18 cellular contexts compared by ENCODE assay signal in the genomic region with DNA sequence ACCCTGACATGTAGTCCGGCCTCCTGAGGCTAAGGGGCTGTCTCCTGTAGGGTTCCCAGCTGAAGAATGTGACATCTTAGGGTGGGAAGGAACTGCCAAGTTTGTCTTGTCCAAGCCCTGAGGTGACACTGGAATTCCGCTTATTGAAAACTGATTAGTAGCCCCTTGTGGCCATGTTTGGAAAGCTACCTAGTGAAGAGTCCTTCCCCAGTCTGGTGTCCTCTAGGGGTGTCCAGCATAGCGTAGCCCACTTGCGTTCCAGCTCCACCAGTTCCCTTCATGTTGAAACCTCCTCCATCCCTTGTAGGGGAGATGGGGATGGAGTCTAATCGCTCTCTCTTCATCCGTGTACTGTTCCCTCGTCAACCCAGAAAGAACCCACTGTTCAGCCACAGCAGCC.
DNase-seq lines count a peak whose midpoint lies in the region; ATAC-seq, FAIRE-seq and TF ChIP-seq lines count a peak whose summit lies in the region.
"Had no signal": no experiment of that assay in that cellular context is flagged by ENCODE, and none has a peak within 500 bp of the region (broad histone marks: within the 10 kb centered on the region; RNA-seq: fewer than 3 reads in every experiment).

No MANE protein-coding gene starts in this region.

- intact Hi-C loops in HCT116 (cut with micrococcal nuclease): no loop called here

- peak; percentile 79 for FAIRE-seq in bronchial epithelial cell (lab: Jason Lieb, UNC)
- FAIRE-seq: GM12878, GM18507 had no signal

- H3K9me3 ChIP-seq in HCT116 (ENCODE audit: control insufficient read depth in 1 of 2, insufficient read depth in 1 of 2, low read depth in 1 of 2, low read length in 2 of 2): no peaks in the 10 kb centered on the region
- H3K9me3 ChIP-seq: HAP-1 had no signal

- H3K4me1 ChIP-seq in HCT116 (ENCODE audit: control insufficient read depth in 1 of 2, insufficient read depth in 2 of 2, low read length in 2 of 2): no peaks in the 10 kb centered on the region
- H3K4me1 ChIP-seq: HAP-1 had no signal

- no peaks in the 10 kb centered on the region for H3K79me2 ChIP-seq in HCT116 (ENCODE audit: insufficient read depth, low read length)

- H3K4me2 ChIP-seq in HCT116 (ENCODE audit: low read length): no peak overlapping the region
- H3K4me2 ChIP-seq: KMS-11 had no signal

- RAD21 ChIA-PET in HCT116 (lab: Charles Lee; ENCODE audit: low non-redundant PET in 1 of 2, low total read pairs in 2 of 2, uncharacterized antibody in 2 of 2, unreplicated experiment in 2 of 2): no interaction called here

- DNase-seq in 8988T: peak; percentile 35
- no peak for DNase-seq in HCT116 (ENCODE audit: low read depth, low spot score)
- DNase-seq in bronchial epithelial cell (ENCODE audit: low read depth): no peak
- DNase-seq in retinal pigment epithelial cell (ENCODE audit: low read depth): no peak
- DNase-seq in T-cell: no peak
- DNase-seq: ACHN; C1 segment of cervical spinal cord; CD4-positive, alpha-beta T cell; DMS79; GM23248 had no signal

- H3K4me1 Mint-ChIP-seq in T-cell: no peaks in the 10 kb centered on the region
- H3K4me1 Mint-ChIP-seq: B cell had no signal

- H3K27me3 Mint-ChIP-seq in T-cell: peaks cover 6 to 8% of the 10 kb centered on the region in 2 donors
- H3K27me3 Mint-ChIP-seq: B cell had no signal

- POLR2A ChIA-PET in HCT116 (lab: Charles Lee): no interaction called here
- POLR2A ChIA-PET in T-cell (lab: Charles Lee): no interaction called here

- no peaks in the 10 kb centered on the region for H3K36me3 Mint-ChIP-seq in T-cell
- H3K36me3 Mint-ChIP-seq: IgD-negative memory B cell had no signal

- H3K4me3 ChIP-seq in HCT116 (replicated peaks in 1 of 2; ENCODE audit: low read depth in 1 of 2, low read length in 2 of 2) (no peak overlapping the region), bronchial epithelial cell (ENCODE audit: low read depth, low read length) (no peak overlapping the region), retinal pigment epithelial cell (ENCODE audit: low read length) (no peak overlapping the region)
- H3K4me3 ChIP-seq: GM12878, GM23248, HAP-1 had no signal

- no peaks in the 10 kb centered on the region for H4K20me1 ChIP-seq in HCT116 (ENCODE audit: insufficient read depth)

- H3K4me3 Mint-ChIP-seq in T-cell: no peak overlapping the region
- H3K4me3 Mint-ChIP-seq: B cell; CD4-positive, alpha-beta T cell; IgD-negative memory B cell had no signal

- no peaks in the 10 kb centered on the region for H3K9me3 Mint-ChIP-seq in T-cell
- H3K9me3 Mint-ChIP-seq: CD4-positive, alpha-beta T cell; IgD-negative memory B cell had no signal

- TF ChIP-seq CTCF in HCT116 (IDR thresholded peaks at IDR 0.05 in 2 of 3, conservative IDR thresholded peaks at IDR 0.05 in 1 of 3; ENCODE audit: borderline replicate concordance in 1 of 3, insufficient read depth in 1 of 3, low read depth in 2 of 3, low read length in 2 of 3) (no peak; a peak in 1 of 6 replicates), bronchial epithelial cell (IDR thresholded peaks at IDR 0.05; ENCODE audit: insufficient read depth, low read length, severe bottlenecking) (no peak), retinal pigment epithelial cell (conservative IDR thresholded peaks at IDR 0.05; ENCODE audit: low read depth, low read length) (peak; percentile 7)

- no peaks in the 10 kb centered on the region for H3K36me3 ChIP-seq in HCT116 (ENCODE audit: control insufficient read depth in 1 of 2, insufficient read depth in 2 of 2, low read length in 2 of 2)
- no peaks in the 10 kb centered on the region for H3K36me3 ChIP-seq in bronchial epithelial cell (ENCODE audit: control insufficient read depth, insufficient read depth, low read length)
- H3K36me3 ChIP-seq: HAP-1 had no signal

- no peak overlapping the region for H3K9ac ChIP-seq in HCT116 (ENCODE audit: low read length)
- H3K9ac ChIP-seq: GM23248, KMS-11 had no signal

- H3K27me3 ChIP-seq in HCT116 (ENCODE audit: insufficient read depth, low read length) (peaks cover 24% of the 10 kb centered on the region), bronchial epithelial cell (ENCODE audit: control insufficient read depth, insufficient read depth, low read length) (no peaks in the 10 kb centered on the region)

- H3K9me2 ChIP-seq in HCT116 (ENCODE audit: insufficient read depth): no peaks in the 10 kb centered on the region

- BruUV-seq in HCT116 (replicated peaks; lab: Mats Ljungman, UMichigan): no TSS peak

- TF ChIP-seq POLR2A in HCT116 (IDR thresholded peaks at IDR 0.05; ENCODE audit: borderline replicate concordance, extremely low read depth, insufficient read depth, insufficient read length): no peak

- TF ChIP-seq RAD21 in HCT116 (IDR thresholded peaks at IDR 0.05; ENCODE audit: low read depth): no peak

- H3K27ac Mint-ChIP-seq in T-cell: no peak overlapping the region
- H3K27ac Mint-ChIP-seq: B cell; CD4-positive, alpha-beta T cell; IgD-negative memory B cell had no signal

- no peak overlapping the region for H3K27ac ChIP-seq in HCT116 (ENCODE audit: low read depth, low read length)
- H3K27ac ChIP-seq: GM23248, KMS-11 had no signal

- ATAC-seq in HCT116 (0 out of 2 replicates have a peak, but pooled peaks have one; percentile 25), GM21786 (IDR thresholded peaks at IDR 0.05; ENCODE audit: unreplicated experiment) (no peak), HG02588 (IDR thresholded peaks at IDR 0.05; ENCODE audit: unreplicated experiment) (no peak), T-cell (replicated peaks in 1 of 4) (no peak)
- ATAC-seq: GM12878 had no signal

- CTCF ChIA-PET in HCT116 (lab: Charles Lee) (no interaction called here), T-cell (lab: Charles Lee) (no interaction called here)

- H2AFZ ChIP-seq in HCT116 (ENCODE audit: low read depth, low read length, poor library complexity, severe bottlenecking): no peak overlapping the region
- H2AFZ ChIP-seq: GM23248 had no signal

TF ChIP-seq in HCT116, 20 proteins besides CTCF, POLR2A, EP300 and RAD21:
- TF ChIP-seq ZFX (IDR thresholded peaks at IDR 0.05) (no peak), SRF (IDR thresholded peaks at IDR 0.05; ENCODE audit: low read depth) (no peak), EZH2 (IDR thresholded peaks at IDR 0.05) (no peak), ZNF274 (IDR thresholded peaks at IDR 0.05; ENCODE audit: low read depth, low read length) (no peak), EGR1 (IDR thresholded peaks at IDR 0.05; ENCODE audit: low read depth) (no peak), POLR2AphosphoS5 (IDR thresholded peaks at IDR 0.05; ENCODE audit: low read depth, low read length) (no peak), ELF1 (IDR thresholded peaks at IDR 0.05; ENCODE audit: borderline replicate concordance, low read depth) (no peak), YY1 (IDR thresholded peaks at IDR 0.05; ENCODE audit: extremely low read depth, insufficient replicate concordance, low read depth, low read length) (no peak), JUND (IDR thresholded peaks at IDR 0.05) (no peak), TCF7L2 (IDR thresholded peaks at IDR 0.05; ENCODE audit: borderline replicate concordance, extremely low read depth, insufficient read depth, insufficient read length) (no peak), CEBPB (IDR thresholded peaks at IDR 0.05; ENCODE audit: low read depth) (no peak), FOSL1 (IDR thresholded peaks at IDR 0.05; ENCODE audit: low read depth) (no peak), SIN3A (IDR thresholded peaks at IDR 0.05; ENCODE audit: low read depth) (no peak), CBX3 (IDR thresholded peaks at IDR 0.05; ENCODE audit: low read depth) (no peak), EZH2phosphoT487 (IDR thresholded peaks at IDR 0.05; ENCODE audit: borderline replicate concordance) (no peak), SP1 (IDR thresholded peaks at IDR 0.05; ENCODE audit: low read depth) (no peak)
- TF ChIP-seq, protein P1, sequence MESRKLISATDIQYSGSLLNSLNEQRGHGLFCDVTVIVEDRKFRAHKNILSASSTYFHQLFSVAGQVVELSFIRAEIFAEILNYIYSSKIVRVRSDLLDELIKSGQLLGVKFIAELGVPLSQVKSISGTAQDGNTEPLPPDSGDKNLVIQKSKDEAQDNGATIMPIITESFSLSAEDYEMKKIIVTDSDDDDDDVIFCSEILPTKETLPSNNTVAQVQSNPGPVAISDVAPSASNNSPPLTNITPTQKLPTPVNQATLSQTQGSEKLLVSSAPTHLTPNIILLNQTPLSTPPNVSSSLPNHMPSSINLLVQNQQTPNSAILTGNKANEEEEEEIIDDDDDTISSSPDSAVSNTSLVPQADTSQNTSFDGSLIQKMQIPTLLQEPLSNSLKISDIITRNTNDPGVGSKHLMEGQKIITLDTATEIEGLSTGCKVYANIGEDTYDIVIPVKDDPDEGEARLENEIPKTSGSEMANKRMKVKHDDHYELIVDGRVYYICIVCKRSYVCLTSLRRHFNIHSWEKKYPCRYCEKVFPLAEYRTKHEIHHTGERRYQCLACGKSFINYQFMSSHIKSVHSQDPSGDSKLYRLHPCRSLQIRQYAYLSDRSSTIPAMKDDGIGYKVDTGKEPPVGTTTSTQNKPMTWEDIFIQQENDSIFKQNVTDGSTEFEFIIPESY (IDR thresholded peaks at IDR 0.05; ENCODE audit: extremely low read depth, insufficient replicate concordance, low read length): no peak
- TF ChIP-seq, protein P2, sequence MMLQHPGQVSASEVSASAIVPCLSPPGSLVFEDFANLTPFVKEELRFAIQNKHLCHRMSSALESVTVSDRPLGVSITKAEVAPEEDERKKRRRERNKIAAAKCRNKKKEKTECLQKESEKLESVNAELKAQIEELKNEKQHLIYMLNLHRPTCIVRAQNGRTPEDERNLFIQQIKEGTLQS (IDR thresholded peaks at IDR 0.05): no peak
- TF ChIP-seq, protein P3, sequence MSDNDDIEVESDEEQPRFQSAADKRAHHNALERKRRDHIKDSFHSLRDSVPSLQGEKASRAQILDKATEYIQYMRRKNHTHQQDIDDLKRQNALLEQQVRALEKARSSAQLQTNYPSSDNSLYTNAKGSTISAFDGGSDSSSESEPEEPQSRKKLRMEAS (IDR thresholded peaks at IDR 0.05): no peak
